Comparison of ENCODE assay signal across 11 cellular contexts in genomic region chr12:123808167-123808566, GRCh38. TPM values are rescaled to one million over a fixed set of nuclear protein-coding genes. Genes with fewer than 3 reads are reported as not detected.
DNase-seq lines count a peak whose midpoint lies in the region; ATAC-seq, FAIRE-seq and TF ChIP-seq lines count a peak whose summit lies in the region.
"Had no signal": no experiment of that assay in that cellular context is flagged by ENCODE, and none has a peak within 500 bp of the region (broad histone marks: within the 10 kb centered on the region; RNA-seq: fewer than 3 reads in every experiment).

No MANE protein-coding gene starts in this region.

- H3K79me2 ChIP-seq in keratinocyte (ENCODE audit: control insufficient read depth, insufficient read depth, low read length), result no peaks in the 10 kb centered on the region

- no peak overlapping the region for H3K4me2 ChIP-seq in keratinocyte (ENCODE audit: control insufficient read depth, extremely low read depth, insufficient read depth, low read depth, low read length)

- H4K20me1 ChIP-seq in keratinocyte (ENCODE audit: control insufficient read depth, extremely low read depth, insufficient read depth, low read length), result no peaks in the 10 kb centered on the region

- TF ChIP-seq CTCF in VCaP (conservative IDR thresholded peaks at IDR 0.05) (peak; percentile 73), keratinocyte (optimal IDR thresholded peaks at IDR 0.05 in 1 of 3, IDR thresholded peaks at IDR 0.05 in 1 of 3, conservative IDR thresholded peaks at IDR 0.05 in 1 of 3; ENCODE audit: extremely low read depth in 1 of 3, insufficient read depth in 2 of 3, low read length in 3 of 3) (peak; percentile 12 to 43 (median 34))

- no peaks in the 10 kb centered on the region for H3K4me1 ChIP-seq in keratinocyte (ENCODE audit: control insufficient read depth, extremely low read depth, insufficient read depth, low read length)

- CTCF ChIA-PET in HEK293T (lab: Yijun Ruan, JAX), result no interaction called here

- H3K36me3 ChIP-seq in keratinocyte (ENCODE audit: control insufficient read depth in 2 of 2, extremely low read depth in 1 of 2, insufficient read depth in 2 of 2, low read length in 2 of 2), result no peaks in the 10 kb centered on the region

- no peak overlapping the region for H2AFZ ChIP-seq in keratinocyte (ENCODE audit: control insufficient read depth, low read length)

- no peaks in the 10 kb centered on the region for H3K9me1 ChIP-seq in keratinocyte (ENCODE audit: control insufficient read depth, extremely low read depth, insufficient read depth, low read length)

- no peak for ATAC-seq in HG02798 (IDR thresholded peaks at IDR 0.05; ENCODE audit: poor library complexity, unreplicated experiment)
- ATAC-seq: T-helper 17 cell had no signal

- no peak overlapping the region for H3K4me3 ChIP-seq in keratinocyte (ENCODE audit: control insufficient read depth in 2 of 3, extremely low read depth in 1 of 3, insufficient read depth in 2 of 3, low read depth in 1 of 3, low read length in 3 of 3)

- dilution Hi-C loops in keratinocyte (cut with MboI; ENCODE audit: extremely low pct_ligation_motif_present, low sequenced_read_pairs), result no loop called here

- no peak for FAIRE-seq in keratinocyte (lab: Jason Lieb, UNC)

- no peak overlapping the region for H3K27ac ChIP-seq in VCaP
- no peak overlapping the region for H3K27ac ChIP-seq in keratinocyte (ENCODE audit: control insufficient read depth, insufficient read depth, low read length)

- H3K9me3 ChIP-seq in keratinocyte (ENCODE audit: control insufficient read depth, low read depth, low read length), result no peaks in the 10 kb centered on the region

- DNase-seq in Ammon's horn (ENCODE audit: low spot score) (peak; percentile 20), HEK293T (ENCODE audit: extremely low spot score) (peak; percentile 34), keratinocyte (ENCODE audit: low read depth, low spot score) (no peak)
- no peak for DNase-seq in stimulated activated CD4-positive, alpha-beta T cell treated with anti-CD3 and anti-CD28 coated beads, Interleukin-12 subunit alpha, Interleukin-12 subunit beta, amount 100 ng/mL, for 4 hours
- no peak for DNase-seq in activated CD8-positive, alpha-beta memory T cell treated with anti-CD3 and anti-CD28 coated beads, Interleukin-2, amount 50 U/mL, for 4 hours
- DNase-seq in stimulated activated naive CD4-positive, alpha-beta T cell (lab: John Stamatoyannopoulos, UW), result no peak
- DNase-seq: activated naive CD4-positive, alpha-beta T cell; NCI-H1048; T-helper 17 cell had no signal

- peaks cover 4% of the 10 kb centered on the region for H3K27me3 ChIP-seq in keratinocyte (ENCODE audit: control insufficient read depth, extremely low read depth, insufficient read depth, low read length)

- H3K9ac ChIP-seq in keratinocyte (ENCODE audit: control insufficient read depth, extremely low read depth, insufficient read depth, low read length), result no peak overlapping the region

- POLR2A ChIA-PET in HEK293T (lab: Yijun Ruan, JAX), result no interaction called here

TF ChIP-seq in HEK293T, 16 proteins besides CTCF, POLR2A, EP300 and RAD21:
- TF ChIP-seq ARNT (IDR thresholded peaks at IDR 0.05) (no peak), L3MBTL2 (conservative IDR thresholded peaks at IDR 0.05) (no peak), BHLHE40 (IDR thresholded peaks at IDR 0.05; ENCODE audit: borderline replicate concordance) (no peak)

RNA-seq across cellular contexts. Expression of gene DNAH10, which starts 46.1 kb away (rescaled TPM):
- polyA plus RNA-seq in keratinocyte, result 0.01 to 0.08 TPM (median 0.02 TPM) in 3 replicates
- polyA plus RNA-seq in keratinocyte (2011; ENCODE audit: low read depth), result 0.15 TPM
- polyA plus RNA-seq in keratinocyte (2011; cell fraction: cytosol; rRNA removed), result 0.06 TPM in 1 of 2 replicates, not detected in the other
- polyA plus RNA-seq in keratinocyte (2011; cell fraction: nucleus; rRNA removed), result 0.06 and 0.13 TPM in 2 replicates
- 0.04 and 0.08 TPM in 2 replicates for polyA plus RNA-seq in keratinocyte (2012; ENCODE audit: low replicate concordance)
- 0.10 to 0.52 TPM in 2 of 3 replicates, not detected in the other for polyA minus RNA-seq in keratinocyte
- polyA minus RNA-seq in keratinocyte (2011; cell fraction: cytosol; rRNA and poly(A)+ RNA removed), result not detected
- polyA minus RNA-seq in keratinocyte (2011; cell fraction: nucleus; rRNA and poly(A)+ RNA removed), result not detected in 2 replicates

Comparison
In these comparisons a context has a peak if more than half of its experiments do, and no peak if none do; other contexts are left out.
1. DNase-seq: peak in Ammon's horn (single experiment) and HEK293T (single experiment); none in keratinocyte (single experiment), stimulated activated CD4-positive, alpha-beta T cell treated with anti-CD3 and anti-CD28 coated beads, Interleukin-12 subunit alpha, Interleukin-12 subunit beta, amount 100 ng/mL, for 4 hours (single experiment), activated CD8-positive, alpha-beta memory T cell treated with anti-CD3 and anti-CD28 coated beads, Interleukin-2, amount 50 U/mL, for 4 hours (single experiment) and stimulated activated naive CD4-positive, alpha-beta T cell (0 of 6).